8 cellular contexts compared by ENCODE assay signal in the genomic region with DNA sequence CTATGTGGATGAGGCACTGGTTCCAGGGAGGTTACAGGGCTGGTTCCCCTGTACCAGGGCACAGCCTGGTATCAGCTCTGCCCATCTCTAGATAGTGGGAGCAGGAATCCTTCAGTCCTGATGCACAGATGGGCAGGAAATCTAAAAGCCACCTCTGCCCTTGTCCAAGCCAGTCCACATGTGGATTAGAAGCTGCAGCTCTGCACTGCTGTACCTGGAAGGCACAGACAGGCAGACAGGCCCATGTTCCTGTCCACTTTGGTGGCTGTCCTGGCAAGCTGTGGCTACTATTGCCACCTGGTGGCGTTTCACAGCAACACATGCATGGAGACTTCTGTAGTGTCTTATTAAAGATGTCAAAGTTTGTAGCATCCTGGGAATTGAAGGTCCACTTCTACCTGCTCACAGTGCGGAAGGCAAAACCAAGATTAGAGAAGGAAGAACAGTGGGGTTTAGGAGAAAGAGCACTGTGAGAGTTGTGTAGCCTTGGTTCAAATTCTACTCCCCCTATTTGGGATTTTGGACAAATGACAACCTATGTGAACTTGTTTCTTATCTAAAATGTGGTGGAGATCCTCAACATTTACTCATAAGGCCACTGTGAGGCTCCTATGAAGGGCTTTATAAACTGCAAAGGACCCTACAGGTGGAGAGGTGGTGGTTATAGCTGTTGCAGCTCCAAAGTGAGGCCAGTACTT. TPM values are rescaled to one million over a fixed set of nuclear protein-coding genes. Genes with fewer than 3 reads are reported as not detected.
A peak's percentile ranks its signal among the peaks of the same experiment; 100 is the strongest.
DNase-seq lines count a peak whose midpoint lies in the region; ATAC-seq, FAIRE-seq and TF ChIP-seq lines count a peak whose summit lies in the region.

No MANE protein-coding gene starts in this region.

- no peak for FAIRE-seq in small intestine (lab: Jason Lieb, UNC)

- H3K27me3 ChIP-seq in H7 (ENCODE audit: control insufficient read depth, insufficient read depth, low read length) (no peaks in the 10 kb centered on the region), ascending aorta (no peaks in the 10 kb centered on the region), hepatocyte (no peaks in the 10 kb centered on the region), small intestine (ENCODE audit: control insufficient read depth in 2 of 2, insufficient read depth in 2 of 2, low read length in 2 of 2) (no peaks in the 10 kb centered on the region)

- H3K4me3 Mint-ChIP-seq in T-helper 17 cell = no peak overlapping the region

- H3K27ac ChIP-seq in ascending aorta (peak overlapping the region; percentile 47 to 49), hepatocyte (no peak overlapping the region), small intestine (ENCODE audit: low read depth in 1 of 2, low read length in 1 of 2) (no peak overlapping the region)

- peak overlapping the region; percentile 60 for H3K27ac Mint-ChIP-seq in T-helper 17 cell

- H3K9me2 ChIP-seq in hepatocyte (replicated peaks; ENCODE audit: insufficient read depth) = no peaks in the 10 kb centered on the region

- H3K36me3 ChIP-seq in H7 (replicated peaks; ENCODE audit: control insufficient read depth, insufficient read depth, low read length) (no peaks in the 10 kb centered on the region), ascending aorta (peaks cover 12 to 26% of the 10 kb centered on the region in 2 donors), hepatocyte (replicated peaks; ENCODE audit: insufficient read depth, low read depth) (no peaks in the 10 kb centered on the region), small intestine (ENCODE audit: control insufficient read depth in 2 of 2, insufficient read depth in 2 of 2, low read length in 2 of 2) (no peaks in the 10 kb centered on the region)

- 35% methylated on average over 2 of the region's 2 CpGs for WGBS in hepatocyte (ENCODE audit: low lambda C conversion rate, missing lambda C conversion rate)
- 20 to 36% (median 27%) methylated on average over 2 of the region's 2 CpGs for WGBS in small intestine, 3 donors

- no peaks in the 10 kb centered on the region for H3K36me3 Mint-ChIP-seq in T-helper 17 cell (ENCODE audit: low read depth)

- peaks cover 16% of the 10 kb centered on the region for H3K27me3 Mint-ChIP-seq in T-helper 17 cell

- peak; percentile 79 for ATAC-seq in T-helper 17 cell
- no peak for ATAC-seq in GM18870 (IDR thresholded peaks at IDR 0.05; ENCODE audit: unreplicated experiment)

- H2AFZ ChIP-seq in hepatocyte = no peak overlapping the region

- no peak overlapping the region for H3K4me2 ChIP-seq in hepatocyte

- H3K4me1 ChIP-seq in ascending aorta (peaks cover 7 to 43% of the 10 kb centered on the region in 2 donors), hepatocyte (ENCODE audit: insufficient read depth) (peaks cover 9% of the 10 kb centered on the region), small intestine (ENCODE audit: control insufficient read depth in 2 of 2, insufficient read depth in 1 of 2, low read depth in 1 of 2, low read length in 1 of 2) (no peaks in the 10 kb centered on the region)

- H3K4me3 ChIP-seq in H7 (ENCODE audit: insufficient read depth, low read depth, low read length) (no peak overlapping the region), ascending aorta (no peak overlapping the region), hepatocyte (no peak overlapping the region), small intestine (ENCODE audit: low read depth in 1 of 2, low read length in 2 of 2) (no peak overlapping the region)

- intact Hi-C loops in ascending aorta (cut with DNase I) = loop anchor here (1.0 to 5.0 kb wide), 2 partner anchors 160 to 178 kb away; no protein-coding TSS in a partner anchor

- TF ChIP-seq CTCF in ascending aorta (IDR thresholded peaks at IDR 0.05) = peak; percentile 70 to 89 (median 86)
- peak; percentile 94 for TF ChIP-seq CTCF in hepatocyte (IDR thresholded peaks at IDR 0.05; ENCODE audit: poor library complexity)

- DNase-seq in DMS79 (lab: John Stamatoyannopoulos, UW) (peak; percentile 60), H7 (peak; percentile 54), NCI-H1092 treated with DMSO at 0.1 percent for 48 hours (lab: John Stamatoyannopoulos, UW) (peak; percentile 70), T-helper 17 cell (peak; percentile 32 to 62 (median 45)), ascending aorta (ENCODE audit: low spot score in 2 of 2) (peak in 1 of 2 donors; percentile 86), hepatocyte (ENCODE audit: low spot score) (peak; percentile 88), small intestine (peak; percentile 80)

- H3K4me1 Mint-ChIP-seq in T-helper 17 cell = peaks cover 3% of the 10 kb centered on the region

- no peaks in the 10 kb centered on the region for H3K9me3 ChIP-seq in T-helper 17 cell (ENCODE audit: control insufficient read depth, low read length, poor library complexity, severe bottlenecking)
- no peaks in the 10 kb centered on the region for H3K9me3 ChIP-seq in ascending aorta
- no peaks in the 10 kb centered on the region for H3K9me3 ChIP-seq in hepatocyte (ENCODE audit: low read depth)
- H3K9me3 ChIP-seq in small intestine (ENCODE audit: control insufficient read depth, low read depth) = no peaks in the 10 kb centered on the region

- H3K79me2 ChIP-seq in hepatocyte = no peaks in the 10 kb centered on the region

- no peaks in the 10 kb centered on the region for H4K20me1 ChIP-seq in hepatocyte (ENCODE audit: insufficient read depth, poor library complexity, severe bottlenecking)

RNA-seq across cellular contexts. Expression of a gene that starts 30.1 kb away (rescaled TPM):
- 11.1 and 12.3 TPM in 2 replicates for total RNA-seq in H7 (2014; rRNA removed; shearing (Covaris generic))
- total RNA-seq in T-helper 17 cell (1 to 10 TPM in 1 of 2 donors, under 1 TPM in 1; 0.96 to 1.3 TPM), ascending aorta (62.6 TPM), hepatocyte (18.1 and 30.8 TPM in 2 replicates)
- polyA plus RNA-seq in hepatocyte (23.7 and 38.1 TPM in 2 replicates), small intestine (1 to 10 TPM; 1.6 to 6.5 (median 2.0) TPM)

Comparison
In these comparisons a context has a peak if more than half of its experiments do, and no peak if none do; other contexts are left out.
1. H3K27ac ChIP-seq: peak in ascending aorta (2 of 2); none in hepatocyte (single experiment) and small intestine (0 of 2).